21 cellular contexts compared by ENCODE assay signal in the genomic region with DNA sequence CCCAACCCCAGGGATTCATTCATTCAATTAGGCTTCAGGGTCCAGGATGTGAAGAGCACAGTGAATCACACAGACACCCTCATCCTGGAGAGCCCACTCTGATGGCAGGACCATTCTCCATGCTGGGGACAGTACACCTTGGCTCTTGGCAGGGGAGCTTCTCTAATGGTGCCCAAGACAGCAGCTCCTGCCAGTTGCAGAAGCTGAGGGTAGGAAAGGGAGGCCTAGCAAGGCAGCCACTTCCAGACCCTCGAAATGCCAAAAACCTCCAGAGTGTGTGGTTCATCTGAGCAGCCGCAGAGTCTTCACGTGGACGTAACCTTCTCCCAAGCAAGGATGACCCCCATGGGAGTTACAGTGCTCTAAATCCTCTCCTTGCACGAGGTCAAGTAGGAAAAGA.
"Had no signal": no experiment of that assay in that cellular context is flagged by ENCODE, and none has a peak within 500 bp of the region (broad histone marks: within the 10 kb centered on the region; RNA-seq: fewer than 3 reads in every experiment).

No MANE protein-coding gene starts in this region.

- H3K36me3 ChIP-seq: breast epithelium had no signal

- H3K27me3 ChIP-seq: breast epithelium had no signal

- ATAC-seq: activated CD4-positive, CD25-positive, alpha-beta regulatory T cell treated with anti-CD3 and anti-CD28 coated beads, Interleukin-2, amount 50 U/mL, for 24 hours; activated CD8-positive, alpha-beta T cell treated with anti-CD3 and anti-CD28 coated beads for 36 hours; activated T-cell treated with anti-CD3 and anti-CD28 coated beads, Interleukin-2, amount 50 U/mL, for 72 hours had no signal

- H3K9me3 ChIP-seq: breast epithelium had no signal

- H3K4me3 ChIP-seq: breast epithelium had no signal

- H3K27ac ChIP-seq: breast epithelium, KMS-11 had no signal

- FAIRE-seq: RCC 7860 had no signal

- DNase-seq: activated CD4-positive, alpha-beta T cell treated with anti-CD3 and anti-CD28 coated beads for 4 hours; activated CD8-positive, alpha-beta memory T cell treated with anti-CD3 and anti-CD28 coated beads, Interleukin-2, amount 50 U/mL, for 4 hours; activated CD8-positive, alpha-beta T cell treated with anti-CD3 and anti-CD28 coated beads for 36 hours; activated gamma-delta T cell treated with Interleukin-2 at 50 U/mL for 16 hours; activated naive CD4-positive, alpha-beta T cell treated with anti-CD3 and anti-CD28 coated beads, Interleukin-2, amount 10 ng/mL, durations not matched to agents 7 days and 5 days; activated naive CD8-positive, alpha-beta T cell treated with anti-CD3 and anti-CD28 coated beads for 36 hours; activated T-cell treated with anti-CD3 and anti-CD28 coated beads, Interleukin-2, amount 50 U/mL, for 72 hours; NCI-H1092 treated with DMSO at 0.1 percent for 48 hours; NCI-H1417 treated with DMSO at 0.1 percent for 48 hours; NCI-H1694; NCI-H2029; NCI-H2107; NCI-H2171 treated with DMSO at 0.1 percent for 48 hours; NCI-H226; NCI-H510A; NCI-H69; SHP77 treated with DMSO at 0.1 percent for 48 hours had no signal
